Comparison of ENCODE assay signal across 14 cellular contexts in genomic region chr5:157132302-157132612, GRCh38. TPM values are rescaled to one million over a fixed set of nuclear protein-coding genes. Genes with fewer than 3 reads are reported as not detected.
DNase-seq lines count a peak whose midpoint lies in the region; ATAC-seq, FAIRE-seq and TF ChIP-seq lines count a peak whose summit lies in the region.
"Had no signal": no experiment of that assay in that cellular context is flagged by ENCODE, and none has a peak within 500 bp of the region (broad histone marks: within the 10 kb centered on the region; RNA-seq: fewer than 3 reads in every experiment).

No MANE protein-coding gene starts in this region.

- H3K9me2 ChIP-seq in PC-9 (ENCODE audit: insufficient read depth): no peaks in the 10 kb centered on the region

- H3K27ac ChIP-seq in 22Rv1 (no peak overlapping the region), PC-9 (no peak overlapping the region), VCaP (no peak overlapping the region), HepG2 (ENCODE audit: extremely low read length, insufficient read depth, low read length) (no peak overlapping the region)
- H3K27ac ChIP-seq in CD8-positive, alpha-beta T cell (ENCODE audit: low read depth, low read length): no peak overlapping the region
- H3K27ac ChIP-seq: GM23248 had no signal

- in situ Hi-C loops in HepG2 (cut with HindIII; ENCODE audit: extremely low pct_ligation_motif_present, low pct_unique_long_range_greater_than_20kb): loop anchor here (25.0 kb wide), 3 partner anchors 295 to 1195 kb away; no protein-coding TSS in a partner anchor

- H3K9ac ChIP-seq in HepG2 (ENCODE audit: insufficient read depth, low read depth, low read length): no peak overlapping the region
- H3K9ac ChIP-seq: GM23248 had no signal

- intact Hi-C loops in CD8-positive, alpha-beta T cell (cut with DNase I, micrococcal nuclease): loop anchor here (1.0 to 10.0 kb wide), 7 partner anchors 197 to 1995 kb away; no protein-coding TSS in a partner anchor
- intact Hi-C loops in PC-9 (cut with micrococcal nuclease; ENCODE audit: unreplicated experiment) (loop anchor here (1.0 to 10.0 kb wide), 5 partner anchors 105 to 1993 kb away; no protein-coding TSS in a partner anchor), HepG2 (cut with micrococcal nuclease; ENCODE audit: unreplicated experiment) (loop anchor here (1.0 to 10.0 kb wide), 5 partner anchors 195 to 1517 kb away; no protein-coding TSS in a partner anchor)

- H3K4me1 ChIP-seq in CD8-positive, alpha-beta T cell (ENCODE audit: insufficient read depth, low read length): no peaks in the 10 kb centered on the region
- H3K4me1 ChIP-seq in PC-9 (replicated peaks; ENCODE audit: insufficient read depth): no peaks in the 10 kb centered on the region
- H3K4me1 ChIP-seq in HepG2 (ENCODE audit: insufficient read depth, low read length): peaks cover 24% of the 10 kb centered on the region; the same call in 1 of the 2 replicates
- H3K4me1 ChIP-seq: BE2C had no signal

- peak overlapping the region; percentile 74; the same call in 1 of the 2 replicates for H3K4me2 ChIP-seq in PC-9
- H3K4me2 ChIP-seq in HepG2 (ENCODE audit: low read depth, low read length): no peak overlapping the region

- no peaks in the 10 kb centered on the region for H3K27me3 ChIP-seq in CD8-positive, alpha-beta T cell (ENCODE audit: insufficient read depth, low read length)
- H3K27me3 ChIP-seq in PC-9 (ENCODE audit: insufficient read depth, low read depth): no peaks in the 10 kb centered on the region
- H3K27me3 ChIP-seq in HepG2 (ENCODE audit: control insufficient read depth in 1 of 2, insufficient read depth in 2 of 2, low read length in 2 of 2): no peaks in the 10 kb centered on the region
- H3K27me3 ChIP-seq: BE2C had no signal

- H3F3A ChIP-seq in PC-9 (ENCODE audit: insufficient read depth, low read depth): no peaks in the 10 kb centered on the region

- TF ChIP-seq EP300 in HepG2 (IDR thresholded peaks at IDR 0.05; ENCODE audit: low read depth in 2 of 2, low read length in 2 of 2) (no peak), HepG2 (CRISPR knock-in tag; IDR thresholded peaks at IDR 0.05; ENCODE audit: borderline replicate concordance) (no peak)

- H3K4me3 ChIP-seq in CD8-positive, alpha-beta T cell (ENCODE audit: low read depth, low read length): no peak overlapping the region
- no peak overlapping the region for H3K4me3 ChIP-seq in PC-9
- H3K4me3 ChIP-seq in HepG2 (replicated peaks in 1 of 3; ENCODE audit: insufficient read depth in 1 of 3, low read depth in 2 of 3, low read length in 3 of 3): no peak overlapping the region
- H3K4me3 ChIP-seq: GM12878, GM23248 had no signal

- H4K20me1 ChIP-seq in PC-9 (ENCODE audit: insufficient read depth): peaks cover 5% of the 10 kb centered on the region; the same call in 1 of the 2 replicates
- H4K20me1 ChIP-seq in HepG2 (ENCODE audit: insufficient read depth, low read length): no peaks in the 10 kb centered on the region

- no peaks in the 10 kb centered on the region for H3K27me3 Mint-ChIP-seq in CD8-positive, alpha-beta T cell (ENCODE audit: low read depth)

- peaks cover 27% of the 10 kb centered on the region for H3K4me1 Mint-ChIP-seq in CD8-positive, alpha-beta T cell (ENCODE audit: low read depth)

- ATAC-seq in CD8-positive, alpha-beta T cell: no peak
- ATAC-seq in HepG2 (no peak), HG02885 (IDR thresholded peaks at IDR 0.05; ENCODE audit: poor library complexity, unreplicated experiment) (no peak), HG02840 (IDR thresholded peaks at IDR 0.05; ENCODE audit: low FRiP score, unreplicated experiment) (no peak)

- no peak for TF ChIP-seq POLR2A in HepG2 (IDR thresholded peaks at IDR 0.05; ENCODE audit: insufficient read depth in 1 of 2, low read depth in 2 of 2, low read length in 2 of 2)

- no peak for TF ChIP-seq RAD21 in HepG2 (CRISPR knock-in tag; IDR thresholded peaks at IDR 0.05)

- H3K36me3 ChIP-seq in CD8-positive, alpha-beta T cell (ENCODE audit: insufficient read depth, low read length): no peaks in the 10 kb centered on the region
- no peaks in the 10 kb centered on the region for H3K36me3 ChIP-seq in PC-9 (ENCODE audit: low read depth)
- H3K36me3 ChIP-seq in HepG2 (replicated peaks in 1 of 2; ENCODE audit: control insufficient read depth in 1 of 2, insufficient read depth in 2 of 2, low read length in 2 of 2): no peaks in the 10 kb centered on the region
- H3K36me3 ChIP-seq: BE2C had no signal

- no peak for DNase-seq in CD8-positive, alpha-beta T cell
- no peak for DNase-seq in PC-9
- no peak for DNase-seq in HepG2 (ENCODE audit: low spot score)
- DNase-seq: BE2C had no signal

- H3K9me3 ChIP-seq in CD8-positive, alpha-beta T cell (ENCODE audit: low read length): no peaks in the 10 kb centered on the region
- H3K9me3 ChIP-seq in PC-9 (ENCODE audit: insufficient read depth, low read depth) (no peaks in the 10 kb centered on the region), HepG2 (ENCODE audit: low read length) (no peaks in the 10 kb centered on the region)
- H3K9me3 ChIP-seq: BE2C had no signal

- BruUV-seq in PC-9 (replicated peaks; lab: Mats Ljungman, UMichigan): no TSS peak
- no TSS peak for BruUV-seq in HepG2 (replicated peaks; lab: Mats Ljungman, UMichigan)

- H3K27ac Mint-ChIP-seq in CD8-positive, alpha-beta T cell: no peak overlapping the region

- H3K79me2 ChIP-seq in PC-9 (ENCODE audit: low read depth) (no peaks in the 10 kb centered on the region), HepG2 (ENCODE audit: insufficient read depth, low read length) (no peaks in the 10 kb centered on the region)

- POLR2A ChIA-PET in CD8-positive, alpha-beta T cell (lab: Charles Lee): interaction anchor here (0.6 to 3.9 kb wide), 3 partner anchors 11 to 1818 kb away, joined by 3 to 17 read pairs (median 4); partner anchors contain the start of genes MED7 and PPP1R2B
- POLR2A ChIA-PET in PC-9 (lab: Charles Lee; ENCODE audit: unreplicated experiment) (interaction anchor here (0.7 kb wide), 1 partner anchor 10 kb away, joined by 8 read pairs; the partner anchor contains the start of gene MED7), HepG2 (lab: Yijun Ruan, JAX) (interaction anchor here (2.5 kb wide), 1 partner anchor 10 kb away, joined by 10 read pairs; the partner anchor contains the start of gene MED7)

- H3K4me3 Mint-ChIP-seq in CD8-positive, alpha-beta T cell: no peak overlapping the region

- H2AFZ ChIP-seq in PC-9: no peak overlapping the region
- no peak overlapping the region for H2AFZ ChIP-seq in HepG2 (ENCODE audit: low read length)
- H2AFZ ChIP-seq: GM23248 had no signal

- H3K36me3 Mint-ChIP-seq in CD8-positive, alpha-beta T cell: peaks cover 10% of the 10 kb centered on the region

- CTCF ChIA-PET in CD8-positive, alpha-beta T cell (lab: Charles Lee): interaction anchor here (0.7 to 2.2 kb wide), 23 partner anchors 10 to 1515 kb away, joined by 3 to 10 read pairs (median 4); partner anchors contain the start of gene MED7
- CTCF ChIA-PET in PC-9 (lab: Charles Lee): interaction anchor here (0.5 to 1.7 kb wide), 5 partner anchors 10 to 1992 kb away, joined by 3 to 7 read pairs (median 3); partner anchors contain the start of gene MED7
- CTCF ChIA-PET in HepG2 (lab: Yijun Ruan, JAX; ENCODE audit: low intra/inter-chr PET ratio, low total read pairs): interaction anchor here (0.8 to 1.1 kb wide), 2 partner anchors 295 to 316 kb away, joined by 3 read pairs; no protein-coding TSS in a partner anchor

- FAIRE-seq in HepG2 (lab: Jason Lieb, UNC): no peak
- FAIRE-seq: GM12878, HTR-8/SVneo had no signal

- TF ChIP-seq CTCF in 22Rv1 (IDR thresholded peaks at IDR 0.05) (peak; percentile 36), PC-9 (conservative IDR thresholded peaks at IDR 0.05) (peak; percentile 1; the same call in 1 of the 2 replicates), VCaP (conservative IDR thresholded peaks at IDR 0.05) (peak; percentile 61), HepG2 (CRISPR knock-in tag; IDR thresholded peaks at IDR 0.05) (no peak)
- TF ChIP-seq CTCF in CD8-positive, alpha-beta T cell (IDR thresholded peaks at IDR 0.05): peak; percentile 13

- H3K9me3 Mint-ChIP-seq in CD8-positive, alpha-beta T cell: no peaks in the 10 kb centered on the region

RNA-seq across cellular contexts. Expression of gene MED7, which starts 10.4 kb away (rescaled TPM):
- total RNA-seq in CD8-positive, alpha-beta T cell: 1 to 10 TPM; 5.4 to 5.9 TPM
- total RNA-seq in PC-9 (2021) (9.4 and 11.8 TPM in 2 replicates), HepG2 (2016; rRNA removed; fragmentation: Illumina TruSeq; extraction: Trizol) (9.2 and 10.0 TPM in 2 replicates)
- total RNA-seq in HepG2 (2016; cell fraction: cytosol; rRNA removed; fragmentation: Illumina TruSeq; extraction: Trizol; ENCODE audit: low read depth): 4.4 and 5.5 TPM in 2 replicates
- total RNA-seq in HepG2 (2016; cell fraction: insoluble cytoplasmic fraction; rRNA removed; fragmentation: Illumina TruSeq; extraction: Trizol): 9.1 and 11.9 TPM in 2 replicates
- total RNA-seq in HepG2 (2016; cell fraction: membrane; rRNA removed; fragmentation: Illumina TruSeq; extraction: Trizol): 5.1 and 6.2 TPM in 2 replicates
- total RNA-seq in HepG2 (2016; cell fraction: nucleus; rRNA removed; fragmentation: Illumina TruSeq; extraction: Trizol): 8.1 and 8.9 TPM in 2 replicates
- 9.2 and 9.4 TPM in 2 replicates for polyA plus RNA-seq in HepG2 (2011; rRNA removed)
- 3.4 and 5.4 TPM in 2 replicates for polyA plus RNA-seq in HepG2 (2011; cell fraction: cytosol; rRNA removed)
- 3.1 and 5.6 TPM in 2 replicates for polyA plus RNA-seq in HepG2 (2011; cell fraction: nucleus; rRNA removed)
- polyA plus RNA-seq in HepG2 (2012): 8.0 and 8.8 TPM in 2 replicates
- 3.9 and 4.0 TPM in 2 replicates for polyA plus RNA-seq in HepG2 (2016; cell fraction: cytosol; fragmentation: Illumina TruSeq; extraction: Trizol; ENCODE audit: low read depth)
- polyA plus RNA-seq in HepG2 (2016; cell fraction: insoluble cytoplasmic fraction; fragmentation: Illumina TruSeq; extraction: Trizol; ENCODE audit: low read depth): 10.5 and 10.9 TPM in 2 replicates
- 3.2 and 4.6 TPM in 2 replicates for polyA plus RNA-seq in HepG2 (2016; cell fraction: membrane; fragmentation: Illumina TruSeq; extraction: Trizol; ENCODE audit: low read depth)
- polyA plus RNA-seq in HepG2 (2016; cell fraction: nucleus; fragmentation: Illumina TruSeq; extraction: Trizol; ENCODE audit: insufficient read depth, low read depth): 10.6 and 11.6 TPM in 2 replicates
- polyA minus RNA-seq in HepG2 (2011; rRNA and poly(A)+ RNA removed; ENCODE audit: low replicate concordance): 3.2 and 3.3 TPM in 2 replicates
- 3.9 and 4.7 TPM in 2 replicates for polyA minus RNA-seq in HepG2 (2011; cell fraction: cytosol; rRNA and poly(A)+ RNA removed)
- 12.6 and 17.8 TPM in 2 replicates for polyA minus RNA-seq in HepG2 (2011; cell fraction: nucleus; rRNA and poly(A)+ RNA removed)

RNA-seq across cellular contexts. Expression of gene HAVCR2, which starts 23.4 kb away (rescaled TPM):
- 1 to 10 TPM; 1.6 to 3.8 TPM for total RNA-seq in CD8-positive, alpha-beta T cell
- total RNA-seq in PC-9 (2021) (0.25 TPM in 1 of 2 replicates, not detected in the other), HepG2 (2016; rRNA removed; fragmentation: Illumina TruSeq; extraction: Trizol) (0.07 TPM in 1 of 2 replicates, not detected in the other)
- not detected in 2 replicates for total RNA-seq in HepG2 (2016; cell fraction: cytosol; rRNA removed; fragmentation: Illumina TruSeq; extraction: Trizol; ENCODE audit: low read depth)
- total RNA-seq in HepG2 (2016; cell fraction: insoluble cytoplasmic fraction; rRNA removed; fragmentation: Illumina TruSeq; extraction: Trizol): not detected in 2 replicates
- total RNA-seq in HepG2 (2016; cell fraction: membrane; rRNA removed; fragmentation: Illumina TruSeq; extraction: Trizol): not detected in 2 replicates
- 0.13 TPM in 1 of 2 replicates, not detected in the other for total RNA-seq in HepG2 (2016; cell fraction: nucleus; rRNA removed; fragmentation: Illumina TruSeq; extraction: Trizol)
- polyA plus RNA-seq in HepG2 (2011; rRNA removed): 0.16 and 1.4 TPM in 2 replicates
- 0.23 and 0.74 TPM in 2 replicates for polyA plus RNA-seq in HepG2 (2011; cell fraction: cytosol; rRNA removed)
- 0.13 and 1.2 TPM in 2 replicates for polyA plus RNA-seq in HepG2 (2011; cell fraction: nucleus; rRNA removed)
- 0.48 and 0.51 TPM in 2 replicates for polyA plus RNA-seq in HepG2 (2012)
- polyA plus RNA-seq in HepG2 (2016; cell fraction: cytosol; fragmentation: Illumina TruSeq; extraction: Trizol; ENCODE audit: low read depth): not detected in 2 replicates
- 0.08 and 0.16 TPM in 2 replicates for polyA plus RNA-seq in HepG2 (2016; cell fraction: insoluble cytoplasmic fraction; fragmentation: Illumina TruSeq; extraction: Trizol; ENCODE audit: low read depth)
- polyA plus RNA-seq in HepG2 (2016; cell fraction: membrane; fragmentation: Illumina TruSeq; extraction: Trizol; ENCODE audit: low read depth): not detected in 2 replicates
- 0.15 and 0.30 TPM in 2 replicates for polyA plus RNA-seq in HepG2 (2016; cell fraction: nucleus; fragmentation: Illumina TruSeq; extraction: Trizol; ENCODE audit: insufficient read depth, low read depth)
- polyA minus RNA-seq in HepG2 (2011; rRNA and poly(A)+ RNA removed; ENCODE audit: low replicate concordance): 0.08 and 0.26 TPM in 2 replicates
- 0.89 TPM in 1 of 2 replicates, not detected in the other for polyA minus RNA-seq in HepG2 (2011; cell fraction: cytosol; rRNA and poly(A)+ RNA removed)
- polyA minus RNA-seq in HepG2 (2011; cell fraction: nucleus; rRNA and poly(A)+ RNA removed): 0.39 and 2.4 TPM in 2 replicates
- total RNA-seq: A172, G401, GM23248 had no signal
- polyA plus RNA-seq: GM23248 had no signal

RNA-seq across cellular contexts. Expression of gene GARIN3, which starts 33.8 kb away (rescaled TPM):
- total RNA-seq in CD8-positive, alpha-beta T cell: not detected
- not detected in 2 replicates for total RNA-seq in PC-9 (2021)
- total RNA-seq in HepG2 (2016; rRNA removed; fragmentation: Illumina TruSeq; extraction: Trizol): not detected in 2 replicates
- total RNA-seq in HepG2 (2016; cell fraction: cytosol; rRNA removed; fragmentation: Illumina TruSeq; extraction: Trizol; ENCODE audit: low read depth): not detected in 2 replicates
- total RNA-seq in HepG2 (2016; cell fraction: insoluble cytoplasmic fraction; rRNA removed; fragmentation: Illumina TruSeq; extraction: Trizol): not detected in 2 replicates
- not detected in 2 replicates for total RNA-seq in HepG2 (2016; cell fraction: membrane; rRNA removed; fragmentation: Illumina TruSeq; extraction: Trizol)
- not detected in 2 replicates for total RNA-seq in HepG2 (2016; cell fraction: nucleus; rRNA removed; fragmentation: Illumina TruSeq; extraction: Trizol)
- polyA plus RNA-seq in HepG2 (2011; rRNA removed): not detected in 2 replicates
- not detected in 2 replicates for polyA plus RNA-seq in HepG2 (2011; cell fraction: cytosol; rRNA removed)
- not detected in 2 replicates for polyA plus RNA-seq in HepG2 (2011; cell fraction: nucleus; rRNA removed)
- not detected in 2 replicates for polyA plus RNA-seq in HepG2 (2012)
- not detected in 2 replicates for polyA plus RNA-seq in HepG2 (2016; cell fraction: cytosol; fragmentation: Illumina TruSeq; extraction: Trizol; ENCODE audit: low read depth)
- not detected in 2 replicates for polyA plus RNA-seq in HepG2 (2016; cell fraction: insoluble cytoplasmic fraction; fragmentation: Illumina TruSeq; extraction: Trizol; ENCODE audit: low read depth)
- not detected in 2 replicates for polyA plus RNA-seq in HepG2 (2016; cell fraction: membrane; fragmentation: Illumina TruSeq; extraction: Trizol; ENCODE audit: low read depth)
- polyA plus RNA-seq in HepG2 (2016; cell fraction: nucleus; fragmentation: Illumina TruSeq; extraction: Trizol; ENCODE audit: insufficient read depth, low read depth): not detected in 2 replicates
- not detected in 2 replicates for polyA minus RNA-seq in HepG2 (2011; rRNA and poly(A)+ RNA removed; ENCODE audit: low replicate concordance)
- not detected in 2 replicates for polyA minus RNA-seq in HepG2 (2011; cell fraction: cytosol; rRNA and poly(A)+ RNA removed)
- polyA minus RNA-seq in HepG2 (2011; cell fraction: nucleus; rRNA and poly(A)+ RNA removed): not detected in 2 replicates
- total RNA-seq: A172, G401, GM12878, GM23248, H7 had no signal
- polyA plus RNA-seq: GM23248 had no signal

RNA-seq across cellular contexts. Expression of gene ITK, which starts 48.4 kb away (rescaled TPM):
- 100 to 1,000 TPM; 222 to 231 TPM for total RNA-seq in CD8-positive, alpha-beta T cell
- total RNA-seq in PC-9 (2021) (not detected in 2 replicates), HepG2 (2016; rRNA removed; fragmentation: Illumina TruSeq; extraction: Trizol) (not detected in 2 replicates)
- not detected in 2 replicates for total RNA-seq in HepG2 (2016; cell fraction: cytosol; rRNA removed; fragmentation: Illumina TruSeq; extraction: Trizol; ENCODE audit: low read depth)
- not detected in 2 replicates for total RNA-seq in HepG2 (2016; cell fraction: insoluble cytoplasmic fraction; rRNA removed; fragmentation: Illumina TruSeq; extraction: Trizol)
- not detected in 2 replicates for total RNA-seq in HepG2 (2016; cell fraction: membrane; rRNA removed; fragmentation: Illumina TruSeq; extraction: Trizol)
- total RNA-seq in HepG2 (2016; cell fraction: nucleus; rRNA removed; fragmentation: Illumina TruSeq; extraction: Trizol): not detected in 2 replicates
- 0.01 TPM in 1 of 2 replicates, not detected in the other for polyA plus RNA-seq in HepG2 (2011; rRNA removed)
- not detected in 2 replicates for polyA plus RNA-seq in HepG2 (2011; cell fraction: cytosol; rRNA removed)
- polyA plus RNA-seq in HepG2 (2011; cell fraction: nucleus; rRNA removed): not detected in 2 replicates
- polyA plus RNA-seq in HepG2 (2012): not detected in 2 replicates
- not detected in 2 replicates for polyA plus RNA-seq in HepG2 (2016; cell fraction: cytosol; fragmentation: Illumina TruSeq; extraction: Trizol; ENCODE audit: low read depth)
- not detected in 2 replicates for polyA plus RNA-seq in HepG2 (2016; cell fraction: insoluble cytoplasmic fraction; fragmentation: Illumina TruSeq; extraction: Trizol; ENCODE audit: low read depth)
- not detected in 2 replicates for polyA plus RNA-seq in HepG2 (2016; cell fraction: membrane; fragmentation: Illumina TruSeq; extraction: Trizol; ENCODE audit: low read depth)
- not detected in 2 replicates for polyA plus RNA-seq in HepG2 (2016; cell fraction: nucleus; fragmentation: Illumina TruSeq; extraction: Trizol; ENCODE audit: insufficient read depth, low read depth)
- not detected in 2 replicates for polyA minus RNA-seq in HepG2 (2011; rRNA and poly(A)+ RNA removed; ENCODE audit: low replicate concordance)
- polyA minus RNA-seq in HepG2 (2011; cell fraction: cytosol; rRNA and poly(A)+ RNA removed): not detected in 2 replicates
- polyA minus RNA-seq in HepG2 (2011; cell fraction: nucleus; rRNA and poly(A)+ RNA removed): not detected in 2 replicates
- total RNA-seq: G401 had no signal
- polyA plus RNA-seq: GM23248 had no signal
